8 cellular contexts compared by ENCODE assay signal in genomic region chr6:6556738-6557503, GRCh38. TPM values are rescaled to one million over a fixed set of nuclear protein-coding genes. Genes with fewer than 3 reads are reported as not detected.
A peak's percentile ranks its signal among the peaks of the same experiment; 100 is the strongest.
DNase-seq lines count a peak whose midpoint lies in the region; ATAC-seq lines count a peak whose summit lies in the region.

No MANE protein-coding gene starts in this region.

- DNase-seq in NCI-H1436 (lab: John Stamatoyannopoulos, UW), result peak; percentile 36
- no peak for DNase-seq in NCI-H1436 treated with DMSO at 0.1 percent for 48 hours (lab: John Stamatoyannopoulos, UW)
- DNase-seq in HT-29 (ENCODE audit: low spot score), result peak; percentile 50
- DNase-seq in RKO (ENCODE audit: low spot score), result peak; percentile 45
- DNase-seq in amniotic epithelial cell (ENCODE audit: low read depth), result peak; percentile 55
- peak; percentile 49 for DNase-seq in iPS DF 4.7 (ENCODE audit: extremely low read depth, low spot score)
- peak; percentile 13 to 26 for DNase-seq in stimulated activated CD4-positive, alpha-beta T cell treated with anti-CD3 and anti-CD28 coated beads, Interleukin-1b, Interleukin-23, amount 100 ng/mL, for 4 hours (ENCODE audit: low read depth in 2 of 2)

- ATAC-seq in GM21723 (IDR thresholded peaks at IDR 0.05; ENCODE audit: unreplicated experiment), result no peak

RNA-seq across cellular contexts. Expression of gene LY86, which starts 31.6 kb away (rescaled TPM):
- total RNA-seq in HT-29 (2014; rRNA removed; shearing (Covaris generic)), result not detected in 2 replicates
